In the genomic region with DNA sequence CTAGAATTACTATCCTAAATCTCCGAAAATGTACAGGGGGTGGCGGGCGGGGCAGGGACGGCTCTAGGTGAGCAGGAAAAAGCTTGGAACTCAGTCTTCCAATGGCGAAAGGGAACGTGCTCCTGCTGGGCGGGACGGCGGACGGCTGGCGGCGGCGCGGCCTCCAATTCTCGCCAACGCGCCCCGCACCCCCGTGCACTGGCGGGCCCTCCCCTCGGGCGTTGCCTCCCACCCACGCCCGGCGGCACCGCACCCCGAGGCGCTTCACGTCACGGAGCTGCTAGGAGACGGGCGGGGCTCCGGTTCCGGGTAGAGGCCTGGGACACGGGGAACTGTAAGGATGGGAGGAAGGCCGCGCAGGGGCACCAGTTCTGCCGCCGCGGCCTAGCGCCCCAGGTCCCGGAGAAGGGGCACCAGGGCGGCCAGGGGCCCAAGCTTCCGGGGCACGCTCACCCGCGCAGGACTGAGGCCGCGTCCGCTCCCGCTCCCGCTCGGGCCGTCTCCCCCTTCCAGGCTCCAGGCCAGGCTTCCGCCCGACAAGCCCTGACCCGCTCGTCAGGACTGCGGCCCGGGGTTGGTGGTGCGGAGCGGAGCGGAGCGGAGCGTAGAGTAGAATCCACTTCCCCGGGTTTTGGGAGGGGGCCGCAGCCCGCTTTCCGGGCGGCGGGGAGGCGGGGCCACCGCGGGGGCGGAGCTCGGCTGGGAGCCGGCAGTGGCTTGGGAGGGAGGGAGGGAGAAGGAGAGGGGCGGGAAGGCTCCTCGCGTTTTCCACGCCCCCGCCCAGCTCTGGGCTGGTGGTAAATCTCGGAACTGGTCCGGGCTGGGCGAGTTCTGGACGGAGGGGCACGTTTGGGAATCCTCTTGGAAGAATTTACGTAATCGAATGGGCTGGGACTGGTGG, we compare ENCODE assay signal across 8 cellular contexts. TPM values are rescaled to one million over a fixed set of nuclear protein-coding genes. Genes with fewer than 3 reads are reported as not detected.
DNase-seq lines count a peak whose midpoint lies in the region; ATAC-seq and TF ChIP-seq lines count a peak whose summit lies in the region.

Gene DDX59, minus strand, starts transcription at position 594 of the 901 bp plus-strand sequence. CDS start 3,167 bp downstream, outside the sequence.

- no peaks in the 10 kb centered on the region for H3K9me3 Mint-ChIP-seq in activated T-cell treated with anti-CD3 and anti-CD28 coated beads, Interleukin-2, amount 50 U/mL, for 4 hours

- peaks cover 34% of the 10 kb centered on the region for H3K4me1 Mint-ChIP-seq in activated T-cell treated with anti-CD3 and anti-CD28 coated beads, Interleukin-2, amount 50 U/mL, for 4 hours (ENCODE audit: low read depth)

- ATAC-seq in GM21723 (IDR thresholded peaks at IDR 0.05; ENCODE audit: unreplicated experiment) (peak; percentile 82), Panc1 (peak; percentile 92), esophagus mucosa (peak; percentile 91)
- ATAC-seq in activated T-cell treated with anti-CD3 and anti-CD28 coated beads, Interleukin-2, amount 50 U/mL, for 4 hours = peak; percentile 88 to 91

- peaks cover 14% of the 10 kb centered on the region for H3K36me3 Mint-ChIP-seq in activated T-cell treated with anti-CD3 and anti-CD28 coated beads, Interleukin-2, amount 50 U/mL, for 4 hours (ENCODE audit: insufficient read depth)

- peak within 1 kb of the TSS; percentile 92 for H3K4me3 Mint-ChIP-seq in activated T-cell treated with anti-CD3 and anti-CD28 coated beads, Interleukin-2, amount 50 U/mL, for 4 hours

- H3K27me3 ChIP-seq in Panc1 (ENCODE audit: control insufficient read depth, insufficient read depth, low read length) (no peaks in the 10 kb centered on the region), muscle layer of duodenum (ENCODE audit: low read depth, low read length) (no peaks in the 10 kb centered on the region)

- BruUV-seq in Panc1 (replicated peaks; lab: Mats Ljungman, UMichigan) = no TSS peak

- CTCF ChIA-PET in Panc1 (lab: Charles Lee) = no interaction called here

- in situ Hi-C loops in Panc1 (cut with HindIII; ENCODE audit: low pct_unique_long_range_greater_than_20kb, low sequenced_read_pairs) = no loop called here

- intact Hi-C loops in Panc1 (cut with micrococcal nuclease; ENCODE audit: unreplicated experiment) = no loop called here

- peak; percentile 99 for DNase-seq in DMS53 (lab: John Stamatoyannopoulos, UW)
- peak; percentile 90 for DNase-seq in KG1 (lab: John Stamatoyannopoulos, UW)
- peak; percentile 67 for DNase-seq in Panc1 (ENCODE audit: low read depth, low spot score)
- peak; percentile 88 for DNase-seq in activated T-cell treated with anti-CD3 and anti-CD28 coated beads, Interleukin-2, amount 50 U/mL, for 4 hours
- peak; percentile 82 to 89 for DNase-seq in stimulated activated CD8-positive, alpha-beta memory T cell treated with anti-CD3 and anti-CD28 coated beads, Interleukin-7, amount 100 ng/mL, for 4 hours (ENCODE audit: low read depth in 2 of 2)

- no peak for TF ChIP-seq CTCF in Panc1 (IDR thresholded peaks at IDR 0.05)

- H3K9me3 ChIP-seq in Panc1 (ENCODE audit: control insufficient read depth, insufficient read depth, low read depth, low read length) = no peaks in the 10 kb centered on the region
- H3K9me3 ChIP-seq in muscle layer of duodenum (ENCODE audit: control insufficient read depth in 1 of 2, low read length in 2 of 2) = no peaks in the 10 kb centered on the region

- no peaks in the 10 kb centered on the region for H3K27me3 Mint-ChIP-seq in activated T-cell treated with anti-CD3 and anti-CD28 coated beads, Interleukin-2, amount 50 U/mL, for 4 hours (ENCODE audit: low read depth)

- H3K36me3 ChIP-seq in Panc1 (ENCODE audit: control insufficient read depth, insufficient read depth, low read length) (no peaks in the 10 kb centered on the region), muscle layer of duodenum (ENCODE audit: control insufficient read depth in 1 of 2, insufficient read depth in 2 of 2, low read length in 2 of 2) (peaks cover 0 to 9% of the 10 kb centered on the region in 2 donors)

- H3K27ac ChIP-seq in Panc1 (ENCODE audit: low read length) (peak within 1 kb of the TSS; percentile 89), muscle layer of duodenum (ENCODE audit: low read length) (peak within 1 kb of the TSS; percentile 98)

- POLR2A ChIA-PET in Panc1 (lab: Charles Lee) = interaction anchor here (0.6 to 0.9 kb wide), 11 partner anchors 15 to 398 kb away, joined by 3 to 15 read pairs (median 4); no protein-coding TSS in a partner anchor

- H3K4me1 ChIP-seq in Panc1 (ENCODE audit: control insufficient read depth, insufficient read depth, low read length) (peaks cover 15% of the 10 kb centered on the region; the same call in 1 of the 2 replicates), muscle layer of duodenum (ENCODE audit: control insufficient read depth in 1 of 2, insufficient read depth in 2 of 2, low read length in 2 of 2) (peaks cover 9 to 13% of the 10 kb centered on the region in 2 donors)

- H3K4me3 ChIP-seq in Panc1 (ENCODE audit: low read depth in 2 of 2, low read length in 2 of 2) = peak within 1 kb of the TSS; percentile 75 to 79
- H3K4me3 ChIP-seq in muscle layer of duodenum (ENCODE audit: low read depth in 1 of 2, low read length in 2 of 2) = peak within 1 kb of the TSS; percentile 69 to 80

RNA-seq across cellular contexts. Expression of gene DDX59, which starts in this region (rescaled TPM):
- total RNA-seq in Panc1 (2021; ENCODE audit: unreplicated experiment) (26.4 TPM), esophagus mucosa (13.8 TPM)
- 9.7 TPM for polyA plus RNA-seq in Panc1 (2012; ENCODE audit: insufficient read length)
- total RNA-seq in activated T-cell treated with anti-CD3 and anti-CD28 coated beads, Interleukin-2, amount 50 U/mL, for 4 hours = 10 to 100 TPM; 11.4 to 18.9 (median 17.1) TPM

Comparison
In these comparisons a context has a peak if more than half of its experiments do, and no peak if none do; other contexts are left out.
1. Peak in every context shown above with its lines: DNase-seq, ATAC-seq, H3K4me3 ChIP-seq and H3K27ac ChIP-seq.